2 cellular contexts compared by ENCODE assay signal in genomic region chr11:119484741-119485605, GRCh38.
TF ChIP-seq lines count a peak whose summit lies in the region.

No MANE protein-coding gene starts in this region.

TF ChIP-seq in GM23338, 12 proteins besides CTCF, POLR2A, EP300 and RAD21 (continued from another document):
- TF ChIP-seq NANOG (IDR thresholded peaks at IDR 0.05; ENCODE audit: borderline replicate concordance) (no peak), ZNF331 (CRISPR knock-in tag; IDR thresholded peaks at IDR 0.05; ENCODE audit: low read depth) (no peak), POLR2AphosphoS5 (IDR thresholded peaks at IDR 0.05; ENCODE audit: low read depth) (no peak), EZH2 (IDR thresholded peaks at IDR 0.05; ENCODE audit: low read depth, unreplicated experiment) (no peak)
TF ChIP-seq in GM23338: peak in this region for 0.

TF ChIP-seq in GM12878, 131 proteins besides CTCF, POLR2A, EP300 and RAD21 (continued from another document):
- TF ChIP-seq BCL3 (IDR thresholded peaks at IDR 0.05; ENCODE audit: borderline replicate concordance, insufficient read depth, low read depth, low read length, poor library complexity, severe bottlenecking) (no peak), CREB1 (IDR thresholded peaks at IDR 0.05; ENCODE audit: low read depth) (no peak), CHD4 (IDR thresholded peaks at IDR 0.05) (no peak)
